11 cellular contexts compared by ENCODE assay signal in genomic region chr2:102061962-102062795, GRCh38.
DNase-seq lines count a peak whose midpoint lies in the region; ATAC-seq and TF ChIP-seq lines count a peak whose summit lies in the region.
"Had no signal": no experiment of that assay in that cellular context is flagged by ENCODE, and none has a peak within 500 bp of the region (broad histone marks: within the 10 kb centered on the region; RNA-seq: fewer than 3 reads in every experiment).

No MANE protein-coding gene starts in this region.

- no peaks in the 10 kb centered on the region for H3K27me3 ChIP-seq in naive thymus-derived CD4-positive, alpha-beta T cell (ENCODE audit: control insufficient read depth in 2 of 2, insufficient read depth in 2 of 2, low read length in 2 of 2)

- peaks cover 57% of the 10 kb centered on the region for H3K4me1 Mint-ChIP-seq in activated CD4-positive, alpha-beta memory T cell treated with anti-CD3 and anti-CD28 coated beads for 36 hours (ENCODE audit: low read depth)
- H3K4me1 Mint-ChIP-seq in naive thymus-derived CD4-positive, alpha-beta T cell = peaks cover 0 to 31% (median 4%) of the 10 kb centered on the region in 7 donors
- H3K4me1 Mint-ChIP-seq in WTC11 = 0 out of 2 replicates have a peak, but pooled peaks cover 6% of the 10 kb centered on the region
- H3K4me1 Mint-ChIP-seq: IgD-negative memory B cell had no signal

- H3K4me3 Mint-ChIP-seq in activated CD4-positive, alpha-beta memory T cell treated with anti-CD3 and anti-CD28 coated beads for 36 hours = no peak overlapping the region
- H3K4me3 Mint-ChIP-seq in naive thymus-derived CD4-positive, alpha-beta T cell = no peak overlapping the region
- H3K4me3 Mint-ChIP-seq in WTC11 = no peak overlapping the region
- H3K4me3 Mint-ChIP-seq: IgD-negative memory B cell had no signal

- H3K27me3 Mint-ChIP-seq in activated CD4-positive, alpha-beta memory T cell treated with anti-CD3 and anti-CD28 coated beads for 36 hours = peaks cover 2% of the 10 kb centered on the region
- peaks cover 0 to 5% (median 0%) of the 10 kb centered on the region in 5 donors for H3K27me3 Mint-ChIP-seq in naive thymus-derived CD4-positive, alpha-beta T cell
- no peaks in the 10 kb centered on the region for H3K27me3 Mint-ChIP-seq in WTC11 (ENCODE audit: low read depth)

- intact Hi-C loops in activated CD4-positive, alpha-beta memory T cell treated with anti-CD3 and anti-CD28 coated beads for 36 hours (cut with micrococcal nuclease) = loop anchor here (1.0 to 2.0 kb wide), 9 partner anchors 21 to 173 kb away; no protein-coding TSS in a partner anchor
- intact Hi-C loops in naive thymus-derived CD4-positive, alpha-beta T cell (cut with micrococcal nuclease) = loop anchor here in 1 of 2 donors (2.0 kb wide), 1 partner anchor 21 kb away; no protein-coding TSS in a partner anchor

- DNase-seq in EH (ENCODE audit: low read depth) (peak; percentile 91), fibroblast of peridontal ligament (ENCODE audit: extremely low read depth) (peak; percentile 83), renal cortical epithelial cell (ENCODE audit: low read depth) (peak; percentile 71), NCI-H774 (lab: John Stamatoyannopoulos, UW) (no peak), WTC11 (ENCODE audit: low spot score) (no peak), GDM1 (lab: John Stamatoyannopoulos, UW) (no peak)
- DNase-seq in activated CD4-positive, alpha-beta memory T cell treated with anti-CD3 and anti-CD28 coated beads for 36 hours = peak; percentile 69
- no peak for DNase-seq in naive thymus-derived CD4-positive, alpha-beta T cell
- DNase-seq: DND-41 had no signal

- H3K36me3 ChIP-seq in naive thymus-derived CD4-positive, alpha-beta T cell (ENCODE audit: control insufficient read depth in 2 of 3, insufficient read depth in 3 of 3, low read length in 3 of 3) = no peaks in the 10 kb centered on the region

- CTCF ChIA-PET in activated CD4-positive, alpha-beta memory T cell treated with anti-CD3 and anti-CD28 coated beads for 36 hours (lab: Charles Lee) = interaction anchor here (0.6 to 3.2 kb wide), 14 partner anchors 21 to 189 kb away, joined by 3 to 23 read pairs (median 5); no protein-coding TSS in a partner anchor
- CTCF ChIA-PET in naive thymus-derived CD4-positive, alpha-beta T cell (lab: Charles Lee) = interaction anchor here (0.9 kb wide), 1 partner anchor 42 kb away, joined by 4 read pairs; no protein-coding TSS in a partner anchor
- CTCF ChIA-PET in WTC11 (lab: Charles Lee) = interaction anchor here (1.1 to 1.3 kb wide), 3 partner anchors 41 to 189 kb away, joined by 3 to 4 read pairs (median 4); no protein-coding TSS in a partner anchor

- no peaks in the 10 kb centered on the region for H3K9me3 ChIP-seq in naive thymus-derived CD4-positive, alpha-beta T cell (ENCODE audit: control insufficient read depth in 2 of 3, low read length in 3 of 3)

- no peak overlapping the region for H3K27ac ChIP-seq in naive thymus-derived CD4-positive, alpha-beta T cell (ENCODE audit: low read depth, low read length)

- no peaks in the 10 kb centered on the region for H3K4me1 ChIP-seq in naive thymus-derived CD4-positive, alpha-beta T cell (ENCODE audit: control insufficient read depth in 2 of 2, insufficient read depth in 2 of 2, low read length in 2 of 2)

- peaks cover 3% of the 10 kb centered on the region for H3K36me3 Mint-ChIP-seq in activated CD4-positive, alpha-beta memory T cell treated with anti-CD3 and anti-CD28 coated beads for 36 hours
- H3K36me3 Mint-ChIP-seq in naive thymus-derived CD4-positive, alpha-beta T cell = peaks cover 0 to 6% (median 2%) of the 10 kb centered on the region in 5 donors
- no peaks in the 10 kb centered on the region for H3K36me3 Mint-ChIP-seq in WTC11
- H3K36me3 Mint-ChIP-seq: IgD-negative memory B cell had no signal

- no peak overlapping the region for H3K4me3 ChIP-seq in naive thymus-derived CD4-positive, alpha-beta T cell (ENCODE audit: low read length)

- H3K27ac Mint-ChIP-seq in activated CD4-positive, alpha-beta memory T cell treated with anti-CD3 and anti-CD28 coated beads for 36 hours = peak overlapping the region; percentile 88
- peak overlapping the region in 3 of 9 donors; percentile 21 to 42 (median 21) for H3K27ac Mint-ChIP-seq in naive thymus-derived CD4-positive, alpha-beta T cell
- no peak overlapping the region for H3K27ac Mint-ChIP-seq in WTC11
- H3K27ac Mint-ChIP-seq: IgD-negative memory B cell had no signal

- no peak for ATAC-seq in naive thymus-derived CD4-positive, alpha-beta T cell
- no peak for ATAC-seq in WTC11
- ATAC-seq: left lobe of liver had no signal

- TF ChIP-seq CTCF in WTC11 (IDR thresholded peaks at IDR 0.05) = no peak

- no peaks in the 10 kb centered on the region for H3K9me3 Mint-ChIP-seq in activated CD4-positive, alpha-beta memory T cell treated with anti-CD3 and anti-CD28 coated beads for 36 hours
- H3K9me3 Mint-ChIP-seq in naive thymus-derived CD4-positive, alpha-beta T cell = peaks cover 0 to 11% (median 2%) of the 10 kb centered on the region in 11 donors
- H3K9me3 Mint-ChIP-seq in WTC11 = no peaks in the 10 kb centered on the region
- H3K9me3 Mint-ChIP-seq: IgD-negative memory B cell had no signal

- POLR2A ChIA-PET in activated CD4-positive, alpha-beta memory T cell treated with anti-CD3 and anti-CD28 coated beads for 36 hours (lab: Charles Lee) = interaction anchor here (0.6 to 5.3 kb wide), 20 partner anchors 9 to 179 kb away, joined by 3 to 76 read pairs (median 5); no protein-coding TSS in a partner anchor
- POLR2A ChIA-PET in naive thymus-derived CD4-positive, alpha-beta T cell (lab: Charles Lee) = no interaction called here
- POLR2A ChIA-PET in WTC11 (lab: Charles Lee) = no interaction called here

TF ChIP-seq in WTC11, 78 proteins besides CTCF, POLR2A, EP300 and RAD21:
- TF ChIP-seq CREB1 (CRISPR knock-in tag; IDR thresholded peaks at IDR 0.05) (no peak), AFF4 (CRISPR knock-in tag; IDR thresholded peaks at IDR 0.05; ENCODE audit: borderline replicate concordance) (no peak), HMGXB4 (CRISPR knock-in tag; IDR thresholded peaks at IDR 0.05) (no peak), ZNF263 (CRISPR knock-in tag; IDR thresholded peaks at IDR 0.05; ENCODE audit: low read depth) (no peak), NR2C2 (CRISPR knock-in tag; IDR thresholded peaks at IDR 0.05) (no peak)
TF ChIP-seq in WTC11: peak in this region for 0.

Comparison
In these comparisons a context has a peak if more than half of its experiments do, and no peak if none do; other contexts are left out.
1. DNase-seq: peak in EH (single experiment), activated CD4-positive, alpha-beta memory T cell treated with anti-CD3 and anti-CD28 coated beads for 36 hours (single experiment), fibroblast of peridontal ligament (single experiment) and renal cortical epithelial cell (single experiment); none in naive thymus-derived CD4-positive, alpha-beta T cell (0 of 9), NCI-H774 (single experiment), WTC11 (single experiment) and GDM1 (single experiment).